30 cellular contexts compared by ENCODE assay signal in the genomic region with DNA sequence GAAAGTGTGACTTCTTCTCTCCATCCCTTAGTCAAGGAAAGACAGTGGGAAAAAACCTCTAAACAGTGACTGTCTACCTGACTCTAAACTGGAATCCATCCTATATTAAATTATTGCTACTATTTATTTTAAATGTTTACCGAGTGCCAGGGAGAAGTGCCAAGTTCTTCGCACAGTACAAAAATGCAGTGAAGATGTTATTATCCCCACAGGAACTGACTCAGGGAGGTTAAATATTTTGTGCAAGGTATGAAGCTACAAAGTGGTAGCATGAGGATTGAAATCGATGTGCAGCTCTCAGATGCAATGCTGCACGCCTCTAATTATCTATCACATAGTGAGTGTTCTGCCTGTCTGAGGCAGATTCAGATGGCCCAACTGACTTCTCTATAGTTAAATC.
"Had no signal": no experiment of that assay in that cellular context is flagged by ENCODE, and none has a peak within 500 bp of the region (broad histone marks: within the 10 kb centered on the region; RNA-seq: fewer than 3 reads in every experiment).

No MANE protein-coding gene starts in this region.

- DNase-seq: activated CD4-positive, alpha-beta T cell treated with anti-CD3 and anti-CD28 coated beads for 4 hours; activated CD4-positive, alpha-beta T cell treated with anti-CD3 and anti-CD28 coated beads, Interleukin-2, amount 50 U/mL, for 4 hours; activated CD4-positive, CD25-positive, alpha-beta regulatory T cell; activated naive CD4-positive, alpha-beta T cell treated with Interleukin-2 at 50 U/mL for 16 hours; activated T-cell treated with anti-CD3 and anti-CD28 coated beads for 4 hours; activated T-cell treated with anti-CD3 and anti-CD28 coated beads, Interleukin-2, amount 50 U/mL, for 72 hours; anterior cingulate cortex; endodermal cell; foreskin fibroblast; heart left ventricle; hypothalamus; immature natural killer cell; kidney; left colon; naive thymus-derived CD8-positive, alpha-beta T cell; nucleus accumbens; psoas muscle; sigmoid colon; stimulated activated CD4-positive, alpha-beta T cell treated with anti-CD3 and anti-CD28 coated beads, Interleukin-4, amount 100 ng/mL, for 24 hours; T-helper 2 cell had no signal

- H3K27ac ChIP-seq: cardiac muscle cell, heart left ventricle, parathyroid adenoma, psoas muscle, sigmoid colon had no signal

- H3K36me3 Mint-ChIP-seq: activated naive CD8-positive, alpha-beta T cell; immature natural killer cell; memory B cell; naive thymus-derived CD8-positive, alpha-beta T cell; stimulated activated effector memory CD8-positive, alpha-beta T cell treated with anti-CD3 and anti-CD28 coated beads, Interleukin-12 subunit alpha, Interleukin-12 subunit beta, amount 100 ng/mL, for 72 hours had no signal

- H3K9me3 Mint-ChIP-seq: activated T-cell treated with anti-CD3 and anti-CD28 coated beads, Interleukin-2, amount 50 U/mL, for 72 hours; dendritic cell treated with granulocyte-macrophage colony-stimulating factor and Interleukin-4, amounts not matched to agents 40 ng/mL and 50 ng/mL, for 4 days; immature natural killer cell; memory B cell; naive thymus-derived CD8-positive, alpha-beta T cell; neural crest cell; stimulated activated effector memory CD8-positive, alpha-beta T cell treated with anti-CD3 and anti-CD28 coated beads, Interleukin-12 subunit alpha, Interleukin-12 subunit beta, amount 100 ng/mL, for 72 hours; stimulated activated naive CD8-positive, alpha-beta T cell treated with anti-CD3 and anti-CD28 coated beads, Interleukin-15, Interleukin-2, amounts not matched to agents 100 ng/mL and 50 ng/mL, for 24 hours had no signal

- H3K27me3 Mint-ChIP-seq: brain had no signal

- H3K36me3 ChIP-seq: cardiac muscle cell, heart left ventricle had no signal

- H3K27me3 ChIP-seq: cardiac muscle cell, heart left ventricle, sigmoid colon had no signal

- H3K4me3 ChIP-seq: cardiac muscle cell, heart left ventricle, psoas muscle, sigmoid colon had no signal

- H2AFZ ChIP-seq: parathyroid adenoma had no signal

- H3K9me3 ChIP-seq: heart left ventricle, psoas muscle, sigmoid colon had no signal

- H3K4me3 Mint-ChIP-seq: activated naive CD8-positive, alpha-beta T cell; activated T-cell treated with anti-CD3 and anti-CD28 coated beads, Interleukin-2, amount 50 U/mL, for 72 hours; brain; dendritic cell treated with granulocyte-macrophage colony-stimulating factor and Interleukin-4, amounts not matched to agents 40 ng/mL and 50 ng/mL, for 4 days; endodermal cell; immature natural killer cell; memory B cell; naive thymus-derived CD8-positive, alpha-beta T cell; neural crest cell; stimulated activated effector memory CD8-positive, alpha-beta T cell treated with anti-CD3 and anti-CD28 coated beads, Interleukin-12 subunit alpha, Interleukin-12 subunit beta, amount 100 ng/mL, for 72 hours; stimulated activated naive CD8-positive, alpha-beta T cell treated with anti-CD3 and anti-CD28 coated beads, Interleukin-15, Interleukin-2, amounts not matched to agents 100 ng/mL and 50 ng/mL, for 24 hours had no signal

- H3K79me2 ChIP-seq: parathyroid adenoma had no signal

- H3K27ac Mint-ChIP-seq: activated naive CD8-positive, alpha-beta T cell; activated T-cell treated with anti-CD3 and anti-CD28 coated beads, Interleukin-2, amount 50 U/mL, for 72 hours; dendritic cell treated with granulocyte-macrophage colony-stimulating factor and Interleukin-4, amounts not matched to agents 40 ng/mL and 50 ng/mL, for 4 days; endodermal cell; immature natural killer cell; memory B cell; naive thymus-derived CD8-positive, alpha-beta T cell; stimulated activated effector memory CD8-positive, alpha-beta T cell treated with anti-CD3 and anti-CD28 coated beads, Interleukin-12 subunit alpha, Interleukin-12 subunit beta, amount 100 ng/mL, for 72 hours; stimulated activated naive CD8-positive, alpha-beta T cell treated with anti-CD3 and anti-CD28 coated beads, Interleukin-15, Interleukin-2, amounts not matched to agents 100 ng/mL and 50 ng/mL, for 24 hours had no signal

- ATAC-seq: activated T-cell treated with anti-CD3 and anti-CD28 coated beads, Interleukin-2, amount 50 U/mL, for 72 hours; esophagus mucosa; heart left ventricle; naive thymus-derived CD8-positive, alpha-beta T cell; psoas muscle; stimulated activated effector memory CD8-positive, alpha-beta T cell treated with anti-CD3 and anti-CD28 coated beads, Interleukin-12 subunit alpha, Interleukin-12 subunit beta, amount 100 ng/mL, for 72 hours had no signal

- H3K4me1 ChIP-seq: parathyroid adenoma, psoas muscle had no signal

- H3K4me1 Mint-ChIP-seq: brain; immature natural killer cell; memory B cell; naive thymus-derived CD8-positive, alpha-beta T cell; stimulated activated effector memory CD8-positive, alpha-beta T cell treated with anti-CD3 and anti-CD28 coated beads, Interleukin-12 subunit alpha, Interleukin-12 subunit beta, amount 100 ng/mL, for 72 hours had no signal
